In the genomic region with DNA sequence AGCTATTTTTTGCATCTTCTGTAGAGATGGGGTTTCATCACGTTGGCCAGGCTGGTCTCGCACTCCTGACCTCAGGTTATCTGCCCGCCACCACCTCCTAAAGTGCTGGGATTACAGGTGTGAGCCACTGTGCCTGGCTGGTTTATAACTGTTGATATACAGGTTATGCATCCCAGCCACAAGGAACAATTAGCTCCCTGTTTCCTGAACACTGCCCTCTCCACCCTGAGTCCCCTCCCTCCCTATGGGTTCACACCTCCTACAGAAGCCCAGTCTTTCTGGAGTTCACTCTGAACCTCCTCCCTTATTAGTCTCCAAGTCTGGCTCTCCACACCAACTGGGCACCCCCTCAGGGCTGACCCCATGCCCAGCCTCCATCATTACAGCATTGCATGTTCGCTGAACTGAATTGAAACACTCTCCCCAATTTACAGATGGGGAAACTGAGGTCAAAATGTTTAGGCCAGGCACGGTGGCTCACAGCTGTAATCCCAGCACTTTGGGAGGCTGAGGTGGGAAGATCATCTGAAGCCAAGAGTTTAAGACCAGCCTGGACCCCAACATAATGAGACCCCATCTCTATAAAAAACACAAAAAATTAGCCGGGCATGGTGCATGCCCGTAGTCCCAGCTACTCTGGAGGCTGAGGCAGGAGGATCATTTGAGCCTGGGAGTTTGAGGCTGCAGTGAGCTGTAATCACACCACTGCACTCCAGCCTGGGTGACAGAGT, we compare ENCODE assay signal across 22 cellular contexts. TPM values are rescaled to one million over a fixed set of nuclear protein-coding genes. Genes with fewer than 3 reads are reported as not detected.
DNase-seq lines count a peak whose midpoint lies in the region; ATAC-seq and TF ChIP-seq lines count a peak whose summit lies in the region.
"Had no signal": no experiment of that assay in that cellular context is flagged by ENCODE, and none has a peak within 500 bp of the region (broad histone marks: within the 10 kb centered on the region; RNA-seq: fewer than 3 reads in every experiment).

No MANE protein-coding gene starts in this region.

- H3K36me3 Mint-ChIP-seq in stimulated activated naive CD8-positive, alpha-beta T cell treated with anti-CD3 and anti-CD28 coated beads, Interleukin-15, Interleukin-2, amounts not matched to agents 100 ng/mL and 50 ng/mL, for 24 hours (ENCODE audit: low read depth), result no peaks in the 10 kb centered on the region
- H3K36me3 Mint-ChIP-seq in brain, result no peaks in the 10 kb centered on the region
- H3K36me3 Mint-ChIP-seq in activated CD4-positive, alpha-beta memory T cell treated with anti-CD3 and anti-CD28 coated beads, Interleukin-2, amount 10 ng/mL, durations not matched to agents 7 days and 5 days (ENCODE audit: low read depth), result no peaks in the 10 kb centered on the region
- H3K36me3 Mint-ChIP-seq: CD14-positive monocyte; naive thymus-derived CD4-positive, alpha-beta T cell had no signal

- H3K4me1 ChIP-seq in mucosa of stomach (ENCODE audit: control insufficient read depth, insufficient read depth, low read length), result peaks cover 75% of the 10 kb centered on the region
- H3K4me1 ChIP-seq in sigmoid colon, result peaks cover 0 to 29% (median 24%) of the 10 kb centered on the region in 4 donors

- in situ Hi-C loops in GM13976 (cut with MboI; ENCODE audit: low sequenced_read_pairs, unreplicated experiment), result no loop called here

- H3K4me1 Mint-ChIP-seq in stimulated activated naive CD8-positive, alpha-beta T cell treated with anti-CD3 and anti-CD28 coated beads, Interleukin-15, Interleukin-2, amounts not matched to agents 100 ng/mL and 50 ng/mL, for 24 hours (ENCODE audit: low read depth), result peaks cover 32% of the 10 kb centered on the region
- peaks cover 38% of the 10 kb centered on the region for H3K4me1 Mint-ChIP-seq in stimulated activated naive CD8-positive, alpha-beta T cell treated with anti-CD3 and anti-CD28 coated beads, Interleukin-15, amount 100 ng/mL, for 72 hours
- peaks cover 50% of the 10 kb centered on the region for H3K4me1 Mint-ChIP-seq in brain
- peaks cover 17% of the 10 kb centered on the region for H3K4me1 Mint-ChIP-seq in activated CD4-positive, alpha-beta memory T cell treated with anti-CD3 and anti-CD28 coated beads, Interleukin-2, amount 10 ng/mL, durations not matched to agents 7 days and 5 days

- no peak overlapping the region for H3K4me3 ChIP-seq in mucosa of stomach (ENCODE audit: low read length)
- H3K4me3 ChIP-seq in sigmoid colon, result no peak overlapping the region
- H3K4me3 ChIP-seq: A549, psoas muscle, SJSA1, tibial artery had no signal

- no peaks in the 10 kb centered on the region for H3K27me3 ChIP-seq in mucosa of stomach (ENCODE audit: control insufficient read depth, insufficient read depth, low read length)
- H3K27me3 ChIP-seq in sigmoid colon, result no peaks in the 10 kb centered on the region
- H3K27me3 ChIP-seq: SJSA1, tibial artery had no signal

- POLR2A ChIA-PET in activated CD4-positive, alpha-beta memory T cell treated with anti-CD3 and anti-CD28 coated beads, Interleukin-2, amount 10 ng/mL, durations not matched to agents 7 days and 5 days (lab: Charles Lee), result interaction anchor here (1.3 to 2.1 kb wide), 3 partner anchors 8 to 33 kb away, joined by 4 to 7 read pairs (median 4); a partner anchor contains a TSS

- peak overlapping the region; percentile 29 for H3K9ac ChIP-seq in mucosa of stomach (ENCODE audit: low read length)

- H3K27ac ChIP-seq in sigmoid colon, result peak overlapping the region in 1 of 4 donors; percentile 83
- H3K27ac ChIP-seq: psoas muscle, SJSA1, tibial artery had no signal

- no peak for DNase-seq in stimulated activated naive CD8-positive, alpha-beta T cell treated with anti-CD3 and anti-CD28 coated beads, Interleukin-15, amount 100 ng/mL, for 72 hours
- no peak for DNase-seq in activated CD4-positive, alpha-beta memory T cell treated with anti-CD3 and anti-CD28 coated beads, Interleukin-2, amount 10 ng/mL, durations not matched to agents 7 days and 5 days
- DNase-seq in inferior parietal cortex (ENCODE audit: extremely low spot score) (no peak), GM13976 (ENCODE audit: low spot score) (no peak), sigmoid colon (no peak)
- DNase-seq: activated effector memory CD4-positive, alpha-beta T cell treated with Interleukin-2 at 50 U/mL for 16 hours; central memory CD4-positive, alpha-beta T cell; effector CD8-positive, alpha-beta T cell; left ventricle myocardium superior; naive thymus-derived CD4-positive, alpha-beta T cell; NCI-H1417; NCI-H69; psoas muscle; spleen; T-helper 9 cell; tibial artery had no signal

- H3K9me3 Mint-ChIP-seq in stimulated activated naive CD8-positive, alpha-beta T cell treated with anti-CD3 and anti-CD28 coated beads, Interleukin-15, Interleukin-2, amounts not matched to agents 100 ng/mL and 50 ng/mL, for 24 hours, result no peaks in the 10 kb centered on the region
- no peaks in the 10 kb centered on the region for H3K9me3 Mint-ChIP-seq in stimulated activated naive CD8-positive, alpha-beta T cell treated with anti-CD3 and anti-CD28 coated beads, Interleukin-15, amount 100 ng/mL, for 72 hours
- peaks cover 0 to 5% (median 0%) of the 10 kb centered on the region in 5 experiments for H3K9me3 Mint-ChIP-seq in brain
- no peaks in the 10 kb centered on the region for H3K9me3 Mint-ChIP-seq in activated CD4-positive, alpha-beta memory T cell treated with anti-CD3 and anti-CD28 coated beads, Interleukin-2, amount 10 ng/mL, durations not matched to agents 7 days and 5 days
- H3K9me3 Mint-ChIP-seq: CD14-positive monocyte; naive thymus-derived CD4-positive, alpha-beta T cell had no signal

- CTCF ChIA-PET in activated CD4-positive, alpha-beta memory T cell treated with anti-CD3 and anti-CD28 coated beads, Interleukin-2, amount 10 ng/mL, durations not matched to agents 7 days and 5 days (lab: Charles Lee), result interaction anchor here (0.7 to 1.9 kb wide), 5 partner anchors 12 to 113 kb away, joined by 3 to 6 read pairs (median 4); no protein-coding TSS in a partner anchor

- H3K9me3 ChIP-seq in mucosa of stomach (ENCODE audit: control insufficient read depth, low read length), result no peaks in the 10 kb centered on the region
- no peaks in the 10 kb centered on the region for H3K9me3 ChIP-seq in sigmoid colon
- H3K9me3 ChIP-seq: A549, psoas muscle, SJSA1, spleen, tibial artery had no signal

- WGBS in sigmoid colon, 2 donors, result 49 to 80% methylated on average over 7 of the region's 7 CpGs

- TF ChIP-seq CTCF in brain (conservative IDR thresholded peaks at IDR 0.05) (no peak), GM13976 (IDR thresholded peaks at IDR 0.05; ENCODE audit: borderline replicate concordance, control extremely low read depth, extremely low read depth, insufficient read depth, missing control alignments) (no peak), sigmoid colon (IDR thresholded peaks at IDR 0.05) (no peak)

- H3K36me3 ChIP-seq in mucosa of stomach (ENCODE audit: control insufficient read depth, insufficient read depth, low read length) (no peaks in the 10 kb centered on the region), sigmoid colon (no peaks in the 10 kb centered on the region)
- H3K36me3 ChIP-seq: spleen, tibial artery had no signal

- TF ChIP-seq EP300 in sigmoid colon (IDR thresholded peaks at IDR 0.05), result no peak

- intact Hi-C loops in sigmoid colon (cut with DNase I), result loop anchor here (2.0 kb wide), 1 partner anchor 17 kb away; no protein-coding TSS in a partner anchor

- H3K4me3 Mint-ChIP-seq in stimulated activated naive CD8-positive, alpha-beta T cell treated with anti-CD3 and anti-CD28 coated beads, Interleukin-15, Interleukin-2, amounts not matched to agents 100 ng/mL and 50 ng/mL, for 24 hours, result peak overlapping the region; percentile 80
- no peak overlapping the region for H3K4me3 Mint-ChIP-seq in stimulated activated naive CD8-positive, alpha-beta T cell treated with anti-CD3 and anti-CD28 coated beads, Interleukin-15, amount 100 ng/mL, for 72 hours
- peak overlapping the region in 4 of 5 experiments; percentile 86 to 93 (median 90) for H3K4me3 Mint-ChIP-seq in brain
- H3K4me3 Mint-ChIP-seq in activated CD4-positive, alpha-beta memory T cell treated with anti-CD3 and anti-CD28 coated beads, Interleukin-2, amount 10 ng/mL, durations not matched to agents 7 days and 5 days, result no peak overlapping the region

- H3K27me3 Mint-ChIP-seq in stimulated activated naive CD8-positive, alpha-beta T cell treated with anti-CD3 and anti-CD28 coated beads, Interleukin-15, Interleukin-2, amounts not matched to agents 100 ng/mL and 50 ng/mL, for 24 hours, result peaks cover 22% of the 10 kb centered on the region
- H3K27me3 Mint-ChIP-seq in stimulated activated naive CD8-positive, alpha-beta T cell treated with anti-CD3 and anti-CD28 coated beads, Interleukin-15, amount 100 ng/mL, for 72 hours, result peaks cover 65% of the 10 kb centered on the region
- H3K27me3 Mint-ChIP-seq in brain, result peaks cover 11% of the 10 kb centered on the region
- peaks cover 35% of the 10 kb centered on the region for H3K27me3 Mint-ChIP-seq in activated CD4-positive, alpha-beta memory T cell treated with anti-CD3 and anti-CD28 coated beads, Interleukin-2, amount 10 ng/mL, durations not matched to agents 7 days and 5 days

- H3K27ac Mint-ChIP-seq in stimulated activated naive CD8-positive, alpha-beta T cell treated with anti-CD3 and anti-CD28 coated beads, Interleukin-15, Interleukin-2, amounts not matched to agents 100 ng/mL and 50 ng/mL, for 24 hours, result no peak overlapping the region
- H3K27ac Mint-ChIP-seq in stimulated activated naive CD8-positive, alpha-beta T cell treated with anti-CD3 and anti-CD28 coated beads, Interleukin-15, amount 100 ng/mL, for 72 hours, result no peak overlapping the region
- peak overlapping the region in 2 of 5 experiments; percentile 91 to 96 for H3K27ac Mint-ChIP-seq in brain
- no peak overlapping the region for H3K27ac Mint-ChIP-seq in activated CD4-positive, alpha-beta memory T cell treated with anti-CD3 and anti-CD28 coated beads, Interleukin-2, amount 10 ng/mL, durations not matched to agents 7 days and 5 days

- no peak for ATAC-seq in stimulated activated naive CD8-positive, alpha-beta T cell treated with anti-CD3 and anti-CD28 coated beads, Interleukin-15, amount 100 ng/mL, for 72 hours
- ATAC-seq: naive thymus-derived CD4-positive, alpha-beta T cell had no signal

- TF ChIP-seq POLR2A in sigmoid colon (IDR thresholded peaks at IDR 0.05), result no peak

RNA-seq across cellular contexts. Expression of a gene that starts 1.7 kb away (rescaled TPM):
- polyA plus RNA-seq in brain (ENCODE audit: insufficient read depth, low read depth, low replicate concordance) (101 TPM), sigmoid colon (10 to 100 TPM; 23.4 to 56.4 (median 40.2) TPM)
- 1 to 10 TPM; 1.6 TPM for total RNA-seq in activated CD4-positive, alpha-beta memory T cell treated with anti-CD3 and anti-CD28 coated beads, Interleukin-2, amount 10 ng/mL, durations not matched to agents 7 days and 5 days
- 10 to 100 TPM; 20.7 to 35.5 (median 22.3) TPM for total RNA-seq in sigmoid colon

RNA-seq across cellular contexts. Expression of a gene that starts 33.3 kb away (rescaled TPM):
- 83.2 TPM for polyA plus RNA-seq in brain (ENCODE audit: insufficient read depth, low read depth, low replicate concordance)
- total RNA-seq in activated CD4-positive, alpha-beta memory T cell treated with anti-CD3 and anti-CD28 coated beads, Interleukin-2, amount 10 ng/mL, durations not matched to agents 7 days and 5 days, result 10 to 100 TPM; 52.5 to 55.9 TPM
- 10 to 100 TPM in 3 of 4 donors, 1 to 10 TPM in 1; 3.3 to 17.8 (median 14.8) TPM for total RNA-seq in sigmoid colon
- 10 to 100 TPM; 18.0 to 30.0 (median 22.2) TPM for polyA plus RNA-seq in sigmoid colon

Comparison
In these comparisons a context has a peak if more than half of its experiments do, and no peak if none do; other contexts are left out.
1. H3K4me3 Mint-ChIP-seq: peak in stimulated activated naive CD8-positive, alpha-beta T cell treated with anti-CD3 and anti-CD28 coated beads, Interleukin-15, Interleukin-2, amounts not matched to agents 100 ng/mL and 50 ng/mL, for 24 hours (single experiment) and brain (4 of 5); none in stimulated activated naive CD8-positive, alpha-beta T cell treated with anti-CD3 and anti-CD28 coated beads, Interleukin-15, amount 100 ng/mL, for 72 hours (0 of 2) and activated CD4-positive, alpha-beta memory T cell treated with anti-CD3 and anti-CD28 coated beads, Interleukin-2, amount 10 ng/mL, durations not matched to agents 7 days and 5 days (single experiment).
2. RNA of a gene that starts 1.7 kb away (total RNA-seq): 20.7 to 35.5 TPM in sigmoid colon; 1.6 TPM in activated CD4-positive, alpha-beta memory T cell treated with anti-CD3 and anti-CD28 coated beads, Interleukin-2, amount 10 ng/mL, durations not matched to agents 7 days and 5 days; every median in the first group is over 4 times any median in the second.